27 cellular contexts compared by ENCODE assay signal in the genomic region with DNA sequence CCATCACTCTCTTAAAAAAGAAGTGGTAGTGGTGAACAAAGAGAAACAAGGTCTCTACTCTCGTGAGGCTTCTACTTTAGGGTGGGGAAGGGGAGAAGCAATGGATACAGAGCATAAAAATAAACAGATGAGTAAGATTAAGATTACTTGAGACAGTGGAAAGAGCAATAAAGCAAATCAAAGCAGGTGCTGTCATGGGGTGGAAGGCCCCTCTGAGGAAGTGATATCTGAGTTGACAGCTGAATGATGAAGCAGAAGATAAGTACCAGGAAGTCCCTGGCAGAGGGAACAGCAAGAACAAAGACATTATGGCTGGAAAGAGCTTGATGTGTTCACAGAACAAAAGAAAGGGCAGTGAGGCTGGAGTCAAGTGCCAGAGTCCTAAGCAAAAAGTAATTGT.
A peak's percentile ranks its signal among the peaks of the same experiment; 100 is the strongest.
DNase-seq lines count a peak whose midpoint lies in the region; ATAC-seq, FAIRE-seq and TF ChIP-seq lines count a peak whose summit lies in the region.
"Had no signal": no experiment of that assay in that cellular context is flagged by ENCODE, and none has a peak within 500 bp of the region (broad histone marks: within the 10 kb centered on the region; RNA-seq: fewer than 3 reads in every experiment).

No MANE protein-coding gene starts in this region.

- no peak overlapping the region for H2AFZ ChIP-seq in endothelial cell of umbilical vein (ENCODE audit: low read depth, low read length)

- no peaks in the 10 kb centered on the region for H3K36me3 Mint-ChIP-seq in stimulated activated memory B cell treated with anti-CD40 and anti-IgM and Interleukin-4, amounts not matched to agents 10 μg/mL and 1 μg/mL and 100 μg/mL, for 72 hours
- H3K36me3 Mint-ChIP-seq in Calu3 (ENCODE audit: insufficient read depth, unreplicated experiment) = no peaks in the 10 kb centered on the region
- H3K36me3 Mint-ChIP-seq: CD14-positive monocyte; IgD-negative memory B cell; natural killer cell; stimulated activated effector memory CD8-positive, alpha-beta T cell treated with anti-CD3 and anti-CD28 coated beads, Interleukin-12 subunit alpha, Interleukin-12 subunit beta, amount 100 ng/mL, for 72 hours had no signal

- no peak overlapping the region for H3K4me3 ChIP-seq in Jurkat, Clone E6-1 (ENCODE audit: low read length)
- H3K4me3 ChIP-seq in endothelial cell of umbilical vein (replicated peaks in 1 of 3; ENCODE audit: insufficient read depth in 1 of 3, low read depth in 1 of 3, low read length in 3 of 3) = no peak overlapping the region
- H3K4me3 ChIP-seq: right atrium auricular region had no signal

- H3K9me3 Mint-ChIP-seq in stimulated activated memory B cell treated with anti-CD40 and anti-IgM and Interleukin-4, amounts not matched to agents 10 μg/mL and 1 μg/mL and 100 μg/mL, for 72 hours = no peaks in the 10 kb centered on the region
- no peaks in the 10 kb centered on the region for H3K9me3 Mint-ChIP-seq in Calu3 (ENCODE audit: low read depth, unreplicated experiment)
- H3K9me3 Mint-ChIP-seq: CD14-positive monocyte; central memory CD8-positive, alpha-beta T cell; dendritic cell treated with granulocyte-macrophage colony-stimulating factor and Interleukin-4, amounts not matched to agents 40 ng/mL and 50 ng/mL, for 4 days; IgD-negative memory B cell; natural killer cell; stimulated activated effector memory CD8-positive, alpha-beta T cell treated with anti-CD3 and anti-CD28 coated beads, Interleukin-12 subunit alpha, Interleukin-12 subunit beta, amount 100 ng/mL, for 72 hours had no signal

- no peak overlapping the region for H3K27ac ChIP-seq in endothelial cell of umbilical vein (ENCODE audit: insufficient read depth, low read depth, low read length)
- H3K27ac ChIP-seq: right atrium auricular region had no signal

- no peaks in the 10 kb centered on the region for H3K9me3 ChIP-seq in endothelial cell of umbilical vein (replicated peaks; ENCODE audit: control insufficient read depth, insufficient read depth, low read length)
- H3K9me3 ChIP-seq: right atrium auricular region had no signal

- H3K27ac Mint-ChIP-seq in stimulated activated memory B cell treated with anti-CD40 and anti-IgM and Interleukin-4, amounts not matched to agents 10 μg/mL and 1 μg/mL and 100 μg/mL, for 72 hours = no peak overlapping the region
- no peak overlapping the region for H3K27ac Mint-ChIP-seq in Calu3 (ENCODE audit: unreplicated experiment)
- H3K27ac Mint-ChIP-seq: dendritic cell treated with granulocyte-macrophage colony-stimulating factor and Interleukin-4, amounts not matched to agents 40 ng/mL and 50 ng/mL, for 4 days; IgD-negative memory B cell; natural killer cell; stimulated activated effector memory CD8-positive, alpha-beta T cell treated with anti-CD3 and anti-CD28 coated beads, Interleukin-12 subunit alpha, Interleukin-12 subunit beta, amount 100 ng/mL, for 72 hours had no signal

- no peak for FAIRE-seq in endothelial cell of umbilical vein (lab: Jason Lieb, UNC)
- FAIRE-seq: GM19239, H54 had no signal

- TF ChIP-seq CTCF in endothelial cell of umbilical vein (IDR thresholded peaks at IDR 0.05; ENCODE audit: extremely low read depth in 1 of 2, insufficient read depth in 1 of 2, low read depth in 1 of 2, low read length in 2 of 2) (no peak), Calu3 (IDR thresholded peaks at IDR 0.05; ENCODE audit: unreplicated experiment) (no peak)

- peak; percentile 44 for DNase-seq in DMS53 treated with DMSO at 0.1 percent for 48 hours (lab: John Stamatoyannopoulos, UW; ENCODE audit: unreplicated experiment)
- DNase-seq in Jurkat, Clone E6-1 (ENCODE audit: low read depth, low spot score) = peak; percentile 7
- DNase-seq in endothelial cell of umbilical vein (ENCODE audit: low read depth, low spot score) = no peak
- no peak for DNase-seq in NCI-H345 (lab: John Stamatoyannopoulos, UW)
- no peak for DNase-seq in Calu3
- DNase-seq in G401 (ENCODE audit: low spot score) = no peak
- DNase-seq: activated CD4-positive, alpha-beta T cell treated with anti-CD3 and anti-CD28 coated beads for 4 hours; activated effector memory CD4-positive, alpha-beta T cell treated with anti-CD3 and anti-CD28 coated beads, Interleukin-2, amount 50 U/mL, for 16 hours; activated T-cell treated with anti-CD3 and anti-CD28 coated beads, Interleukin-2, amount 50 U/mL, for 1 hour; EL; islet precursor cell; midbrain; natural killer cell; NCI-H1092 treated with DMSO at 0.1 percent for 48 hours; NCI-H2029 treated with DMSO at 0.1 percent for 48 hours; NCI-H774; Right ventricle myocardium superior; stimulated activated CD4-positive, alpha-beta T cell treated with anti-CD3 and anti-CD28 coated beads, Interleukin-4, amount 100 ng/mL, for 24 hours had no signal

- CTCF ChIA-PET in endothelial cell of umbilical vein (lab: Charles Lee) (no interaction called here), Calu3 (lab: Charles Lee) (no interaction called here)

- dilution Hi-C loops in endothelial cell of umbilical vein (cut with MboI; ENCODE audit: extremely low pct_ligation_motif_present, low sequenced_read_pairs) = no loop called here

- H4K20me1 ChIP-seq in endothelial cell of umbilical vein (replicated peaks; ENCODE audit: control insufficient read depth, extremely low read depth, insufficient read depth, low read length) = no peaks in the 10 kb centered on the region

- intact Hi-C loops in endothelial cell of umbilical vein (cut with micrococcal nuclease) (no loop called here), Calu3 (cut with micrococcal nuclease; ENCODE audit: unreplicated experiment) (loop anchor here (5.0 kb wide), 1 partner anchor 222 kb away; a partner anchor contains a TSS)

- no peak for TF ChIP-seq POLR2A in endothelial cell of umbilical vein (IDR thresholded peaks at IDR 0.05; ENCODE audit: low read depth, low read length)

- BruUV-seq in endothelial cell of umbilical vein (replicated peaks; lab: Mats Ljungman, UMichigan) (no TSS peak), Calu3 (replicated peaks; lab: Mats Ljungman, UMichigan) (no TSS peak)

- no peaks in the 10 kb centered on the region for H3K4me1 ChIP-seq in endothelial cell of umbilical vein (ENCODE audit: control insufficient read depth, extremely low read depth, insufficient read depth, low read length)
- H3K4me1 ChIP-seq: right atrium auricular region had no signal

- POLR2A ChIA-PET in endothelial cell of umbilical vein (lab: Charles Lee) = no interaction called here

- H3K36me3 ChIP-seq in endothelial cell of umbilical vein (ENCODE audit: control insufficient read depth in 2 of 2, extremely low read depth in 1 of 2, insufficient read depth in 2 of 2, low read length in 2 of 2) = no peaks in the 10 kb centered on the region
- H3K36me3 ChIP-seq: right atrium auricular region had no signal

- in situ Hi-C loops in G401 (cut with HindIII; ENCODE audit: low sequenced_read_pairs) = no loop called here

- no peaks in the 10 kb centered on the region for H3K4me1 Mint-ChIP-seq in stimulated activated memory B cell treated with anti-CD40 and anti-IgM and Interleukin-4, amounts not matched to agents 10 μg/mL and 1 μg/mL and 100 μg/mL, for 72 hours
- H3K4me1 Mint-ChIP-seq in Calu3 (ENCODE audit: low read depth, unreplicated experiment) = peaks cover 25% of the 10 kb centered on the region
- H3K4me1 Mint-ChIP-seq: CD14-positive monocyte; central memory CD8-positive, alpha-beta T cell; natural killer cell; stimulated activated effector memory CD8-positive, alpha-beta T cell treated with anti-CD3 and anti-CD28 coated beads, Interleukin-12 subunit alpha, Interleukin-12 subunit beta, amount 100 ng/mL, for 72 hours had no signal

- no peak overlapping the region for H3K4me3 Mint-ChIP-seq in stimulated activated memory B cell treated with anti-CD40 and anti-IgM and Interleukin-4, amounts not matched to agents 10 μg/mL and 1 μg/mL and 100 μg/mL, for 72 hours
- no peak overlapping the region for H3K4me3 Mint-ChIP-seq in Calu3 (ENCODE audit: low read depth, unreplicated experiment)
- H3K4me3 Mint-ChIP-seq: CD14-positive monocyte; central memory CD8-positive, alpha-beta T cell; dendritic cell treated with granulocyte-macrophage colony-stimulating factor and Interleukin-4, amounts not matched to agents 40 ng/mL and 50 ng/mL, for 4 days; IgD-negative memory B cell; natural killer cell; stimulated activated effector memory CD8-positive, alpha-beta T cell treated with anti-CD3 and anti-CD28 coated beads, Interleukin-12 subunit alpha, Interleukin-12 subunit beta, amount 100 ng/mL, for 72 hours had no signal

- no peaks in the 10 kb centered on the region for H3K9me1 ChIP-seq in endothelial cell of umbilical vein (replicated peaks; ENCODE audit: control insufficient read depth, extremely low read depth, insufficient read depth, low read length)

- peak; percentile 36 for ATAC-seq in stimulated activated memory B cell treated with anti-CD40 and anti-IgM and Interleukin-4, amounts not matched to agents 10 μg/mL and 1 μg/mL and 100 μg/mL, for 72 hours
- ATAC-seq: natural killer cell; stimulated activated effector memory CD8-positive, alpha-beta T cell treated with anti-CD3 and anti-CD28 coated beads, Interleukin-12 subunit alpha, Interleukin-12 subunit beta, amount 100 ng/mL, for 72 hours had no signal

- H3K27me3 Mint-ChIP-seq in stimulated activated memory B cell treated with anti-CD40 and anti-IgM and Interleukin-4, amounts not matched to agents 10 μg/mL and 1 μg/mL and 100 μg/mL, for 72 hours = no peaks in the 10 kb centered on the region
- H3K27me3 Mint-ChIP-seq in Calu3 (ENCODE audit: unreplicated experiment) = no peaks in the 10 kb centered on the region
- H3K27me3 Mint-ChIP-seq: central memory CD8-positive, alpha-beta T cell had no signal

- H3K27me3 ChIP-seq in endothelial cell of umbilical vein (ENCODE audit: control insufficient read depth in 2 of 2, insufficient read depth in 2 of 2, low read length in 2 of 2) = no peaks in the 10 kb centered on the region
- H3K27me3 ChIP-seq: right atrium auricular region had no signal

- H3K9ac ChIP-seq in endothelial cell of umbilical vein (replicated peaks; ENCODE audit: extremely low read depth, insufficient read depth, low read length) = no peak overlapping the region

- no peak overlapping the region for H3K4me2 ChIP-seq in endothelial cell of umbilical vein (ENCODE audit: insufficient read depth, low read length)

- no peaks in the 10 kb centered on the region for H3K79me2 ChIP-seq in endothelial cell of umbilical vein (ENCODE audit: control insufficient read depth, insufficient read depth, low read length)

TF ChIP-seq in endothelial cell of umbilical vein, 7 proteins besides CTCF, POLR2A, EP300 and RAD21:
- TF ChIP-seq JUN (IDR thresholded peaks at IDR 0.05; ENCODE audit: borderline replicate concordance, insufficient read depth, insufficient read length, low read depth) (no peak), GATA2 (IDR thresholded peaks at IDR 0.05; ENCODE audit: insufficient read depth, insufficient read length, low read depth, low read length) (peak; percentile 21)

Comparison
In these comparisons a context has a peak if more than half of its experiments do, and no peak if none do; other contexts are left out.
1. DNase-seq: peak in DMS53 treated with DMSO at 0.1 percent for 48 hours (single experiment) and Jurkat, Clone E6-1 (single experiment); none in endothelial cell of umbilical vein (single experiment), NCI-H345 (single experiment), Calu3 (single experiment) and G401 (single experiment).